Comparison of ENCODE assay signal across 1 cellular context in the genomic region with DNA sequence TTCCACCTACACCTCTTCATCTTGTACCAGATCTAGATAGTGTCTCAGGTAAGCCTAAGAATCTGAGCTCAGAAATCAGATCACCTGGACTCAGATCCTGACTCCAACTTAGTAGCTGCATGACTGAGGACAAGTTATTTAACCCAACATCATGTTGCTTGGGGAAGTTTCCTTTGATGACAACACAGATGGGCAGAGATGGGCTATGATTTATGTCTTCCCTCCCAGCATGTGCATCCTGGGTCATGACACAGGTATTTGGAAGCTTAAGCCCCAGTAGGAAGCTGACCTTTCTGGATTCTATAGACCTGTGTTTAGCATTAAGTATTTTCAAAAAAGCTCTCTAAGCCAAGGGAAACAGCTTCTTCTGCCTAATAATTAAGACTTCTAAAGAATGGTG.
TF ChIP-seq lines count a peak whose summit lies in the region.

No MANE protein-coding gene starts in this region.

TF ChIP-seq in K562, 482 proteins besides CTCF, POLR2A, EP300 and RAD21:
- no peak for TF ChIP-seq ZNF583 (CRISPR knock-in tag; IDR thresholded peaks at IDR 0.05)
- TF ChIP-seq, protein P1, sequence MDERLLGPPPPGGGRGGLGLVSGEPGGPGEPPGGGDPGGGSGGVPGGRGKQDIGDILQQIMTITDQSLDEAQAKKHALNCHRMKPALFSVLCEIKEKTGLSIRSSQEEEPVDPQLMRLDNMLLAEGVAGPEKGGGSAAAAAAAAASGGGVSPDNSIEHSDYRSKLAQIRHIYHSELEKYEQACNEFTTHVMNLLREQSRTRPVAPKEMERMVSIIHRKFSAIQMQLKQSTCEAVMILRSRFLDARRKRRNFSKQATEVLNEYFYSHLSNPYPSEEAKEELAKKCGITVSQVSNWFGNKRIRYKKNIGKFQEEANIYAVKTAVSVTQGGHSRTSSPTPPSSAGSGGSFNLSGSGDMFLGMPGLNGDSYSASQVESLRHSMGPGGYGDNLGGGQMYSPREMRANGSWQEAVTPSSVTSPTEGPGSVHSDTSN (CRISPR knock-in tag; IDR thresholded peaks at IDR 0.05; ENCODE audit: low read depth), result no peak
- TF ChIP-seq, protein P1 (tag; conservative IDR thresholded peaks at IDR 0.05; ENCODE audit: low read depth), result peak; percentile 75
- peak; percentile 41; the same call in 1 of the 2 replicates for TF ChIP-seq CTBP1 (IDR thresholded peaks at IDR 0.05; ENCODE audit: borderline replicate concordance)
- TF ChIP-seq GABPA (tag; conservative IDR thresholded peaks at IDR 0.05; ENCODE audit: low read depth), result peak; percentile 36
- TF ChIP-seq, protein P2, sequence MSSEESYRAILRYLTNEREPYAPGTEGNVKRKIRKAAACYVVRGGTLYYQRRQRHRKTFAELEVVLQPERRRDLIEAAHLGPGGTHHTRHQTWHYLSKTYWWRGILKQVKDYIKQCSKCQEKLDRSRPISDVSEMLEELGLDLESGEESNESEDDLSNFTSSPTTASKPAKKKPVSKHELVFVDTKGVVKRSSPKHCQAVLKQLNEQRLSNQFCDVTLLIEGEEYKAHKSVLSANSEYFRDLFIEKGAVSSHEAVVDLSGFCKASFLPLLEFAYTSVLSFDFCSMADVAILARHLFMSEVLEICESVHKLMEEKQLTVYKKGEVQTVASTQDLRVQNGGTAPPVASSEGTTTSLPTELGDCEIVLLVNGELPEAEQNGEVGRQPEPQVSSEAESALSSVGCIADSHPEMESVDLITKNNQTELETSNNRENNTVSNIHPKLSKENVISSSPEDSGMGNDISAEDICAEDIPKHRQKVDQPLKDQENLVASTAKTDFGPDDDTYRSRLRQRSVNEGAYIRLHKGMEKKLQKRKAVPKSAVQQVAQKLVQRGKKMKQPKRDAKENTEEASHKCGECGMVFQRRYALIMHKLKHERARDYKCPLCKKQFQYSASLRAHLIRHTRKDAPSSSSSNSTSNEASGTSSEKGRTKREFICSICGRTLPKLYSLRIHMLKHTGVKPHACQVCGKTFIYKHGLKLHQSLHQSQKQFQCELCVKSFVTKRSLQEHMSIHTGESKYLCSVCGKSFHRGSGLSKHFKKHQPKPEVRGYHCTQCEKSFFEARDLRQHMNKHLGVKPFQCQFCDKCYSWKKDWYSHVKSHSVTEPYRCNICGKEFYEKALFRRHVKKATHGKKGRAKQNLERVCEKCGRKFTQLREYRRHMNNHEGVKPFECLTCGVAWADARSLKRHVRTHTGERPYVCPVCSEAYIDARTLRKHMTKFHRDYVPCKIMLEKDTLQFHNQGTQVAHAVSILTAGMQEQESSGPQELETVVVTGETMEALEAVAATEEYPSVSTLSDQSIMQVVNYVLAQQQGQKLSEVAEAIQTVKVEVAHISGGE (CRISPR knock-in tag; IDR thresholded peaks at IDR 0.05), result peak in 1 of 3 experiments; percentile 68; a peak in 2 of 6 replicates
- TF ChIP-seq ZNF354B (CRISPR knock-in tag; IDR thresholded peaks at IDR 0.05), result no peak
- TF ChIP-seq, protein P3, sequence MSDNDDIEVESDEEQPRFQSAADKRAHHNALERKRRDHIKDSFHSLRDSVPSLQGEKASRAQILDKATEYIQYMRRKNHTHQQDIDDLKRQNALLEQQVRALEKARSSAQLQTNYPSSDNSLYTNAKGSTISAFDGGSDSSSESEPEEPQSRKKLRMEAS (CRISPR knock-in tag; IDR thresholded peaks at IDR 0.05), result no peak
- TF ChIP-seq NR2C2 (CRISPR knock-in tag; IDR thresholded peaks at IDR 0.05), result no peak
- TF ChIP-seq NR2C2 (tag; IDR thresholded peaks at IDR 0.05), result peak; percentile 69
- TF ChIP-seq PKNOX1 (IDR thresholded peaks at IDR 0.05), result peak; percentile 65; the same call in 1 of the 2 replicates
- TF ChIP-seq MEIS2 (IDR thresholded peaks at IDR 0.05; ENCODE audit: partially characterized antibody), result peak; percentile 80
- no peak for TF ChIP-seq ZNF121 (CRISPR knock-in tag; conservative IDR thresholded peaks at IDR 0.05)
- TF ChIP-seq, protein P4, sequence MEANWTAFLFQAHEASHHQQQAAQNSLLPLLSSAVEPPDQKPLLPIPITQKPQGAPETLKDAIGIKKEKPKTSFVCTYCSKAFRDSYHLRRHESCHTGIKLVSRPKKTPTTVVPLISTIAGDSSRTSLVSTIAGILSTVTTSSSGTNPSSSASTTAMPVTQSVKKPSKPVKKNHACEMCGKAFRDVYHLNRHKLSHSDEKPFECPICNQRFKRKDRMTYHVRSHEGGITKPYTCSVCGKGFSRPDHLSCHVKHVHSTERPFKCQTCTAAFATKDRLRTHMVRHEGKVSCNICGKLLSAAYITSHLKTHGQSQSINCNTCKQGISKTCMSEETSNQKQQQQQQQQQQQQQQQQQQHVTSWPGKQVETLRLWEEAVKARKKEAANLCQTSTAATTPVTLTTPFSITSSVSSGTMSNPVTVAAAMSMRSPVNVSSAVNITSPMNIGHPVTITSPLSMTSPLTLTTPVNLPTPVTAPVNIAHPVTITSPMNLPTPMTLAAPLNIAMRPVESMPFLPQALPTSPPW (CRISPR knock-in tag; IDR thresholded peaks at IDR 0.05), result no peak
